ENCODE assay signal across 19 cellular contexts in the genomic region with DNA sequence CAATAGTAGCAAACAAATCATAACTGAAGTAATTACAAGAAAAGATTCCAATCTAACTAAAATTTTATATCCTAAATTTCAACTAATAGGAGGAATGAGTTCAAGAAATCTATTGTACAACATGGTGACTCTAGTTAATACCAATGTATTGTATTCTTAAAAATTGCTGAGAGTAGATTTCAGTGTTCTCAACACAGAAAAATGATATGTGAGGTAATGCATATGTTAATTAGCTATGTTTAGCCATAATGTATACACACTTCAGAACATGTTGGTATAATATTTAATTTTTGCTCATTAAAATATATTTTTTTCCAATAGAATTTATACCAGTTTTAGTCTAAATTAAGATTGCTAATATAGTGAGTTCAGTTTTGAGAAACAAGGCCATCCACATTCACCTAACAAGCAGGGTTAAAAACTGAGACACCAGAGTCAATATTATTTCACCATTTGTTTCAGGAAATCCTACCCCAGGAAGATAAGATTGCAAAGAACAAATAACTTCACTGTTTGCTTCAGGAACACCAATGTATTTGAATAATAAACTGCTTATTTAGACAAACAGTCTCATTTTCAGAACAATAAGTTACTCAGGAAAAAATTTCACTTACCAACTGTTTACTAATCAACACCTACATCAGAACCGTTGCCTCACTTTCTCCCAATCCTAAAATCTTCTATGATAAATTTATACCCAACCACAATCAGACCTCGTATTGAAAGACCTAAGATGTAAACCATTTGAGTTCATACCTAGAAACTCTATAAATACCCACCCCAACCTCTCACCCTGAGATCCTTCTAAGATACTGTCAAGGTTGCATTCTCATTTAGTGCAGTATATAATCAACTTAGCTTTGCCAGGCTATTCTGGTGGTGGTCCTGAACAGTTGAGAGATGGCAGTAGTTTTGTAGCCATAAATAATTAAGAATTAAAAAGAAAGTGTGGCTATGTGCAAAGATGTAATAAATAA.
"Had no signal": no experiment of that assay in that cellular context is flagged by ENCODE, and none has a peak within 500 bp of the region (broad histone marks: within the 10 kb centered on the region; RNA-seq: fewer than 3 reads in every experiment).

No MANE protein-coding gene starts in this region.

- H3K36me3 Mint-ChIP-seq: WTC11 had no signal

- H3K4me1 ChIP-seq: left ventricle myocardium inferior, vagina had no signal

- H3K9me3 Mint-ChIP-seq: activated naive CD8-positive, alpha-beta T cell treated with anti-CD3 and anti-CD28 coated beads for 36 hours; activated T-helper 17 cell treated with anti-CD3 and anti-CD28 coated beads, Interleukin-2, amount 50 U/mL, for 72 hours; effector memory CD8-positive, alpha-beta T cell; stimulated activated naive CD8-positive, alpha-beta T cell treated with anti-CD3 and anti-CD28 coated beads, Interleukin-15, Interleukin-2, amounts not matched to agents 100 ng/mL and 50 ng/mL, for 24 hours; WTC11 had no signal

- H3K27me3 ChIP-seq: vagina had no signal

- H3K4me1 Mint-ChIP-seq: activated CD4-positive, alpha-beta T cell treated with anti-CD3 and anti-CD28 coated beads for 36 hours; WTC11 had no signal

- H3K9me3 ChIP-seq: left ventricle myocardium inferior, vagina had no signal

- H3K36me3 ChIP-seq: left ventricle myocardium inferior, vagina had no signal

- H3K27ac ChIP-seq: left ventricle myocardium inferior, vagina had no signal

- H3K4me3 Mint-ChIP-seq: activated CD4-positive, alpha-beta T cell treated with anti-CD3 and anti-CD28 coated beads for 36 hours; activated naive CD8-positive, alpha-beta T cell treated with anti-CD3 and anti-CD28 coated beads for 36 hours; activated T-helper 17 cell treated with anti-CD3 and anti-CD28 coated beads, Interleukin-2, amount 50 U/mL, for 72 hours; effector memory CD8-positive, alpha-beta T cell; stimulated activated naive CD8-positive, alpha-beta T cell treated with anti-CD3 and anti-CD28 coated beads, Interleukin-15, Interleukin-2, amounts not matched to agents 100 ng/mL and 50 ng/mL, for 24 hours; WTC11 had no signal

- H3K27me3 Mint-ChIP-seq: activated CD4-positive, alpha-beta T cell treated with anti-CD3 and anti-CD28 coated beads for 36 hours; activated naive CD8-positive, alpha-beta T cell treated with anti-CD3 and anti-CD28 coated beads for 36 hours; activated T-helper 17 cell treated with anti-CD3 and anti-CD28 coated beads, Interleukin-2, amount 50 U/mL, for 72 hours; effector memory CD8-positive, alpha-beta T cell; stimulated activated naive CD8-positive, alpha-beta T cell treated with anti-CD3 and anti-CD28 coated beads, Interleukin-15, Interleukin-2, amounts not matched to agents 100 ng/mL and 50 ng/mL, for 24 hours had no signal

- DNase-seq: activated CD4-positive, alpha-beta T cell treated with anti-CD3 and anti-CD28 coated beads for 36 hours; activated CD4-positive, alpha-beta T cell treated with anti-CD3 and anti-CD28 coated beads, Interleukin-2, amount 50 U/mL, for 48 hours; activated naive CD4-positive, alpha-beta T cell; activated naive CD8-positive, alpha-beta T cell treated with anti-CD3 and anti-CD28 coated beads for 36 hours; activated T-cell treated with anti-CD3 and anti-CD28 coated beads for 4 hours; amniotic stem cell; effector memory CD8-positive, alpha-beta T cell; foreskin melanocyte; glutamatergic neuron; hypothalamus; islet precursor cell; left ventricle myocardium inferior; occipital lobe; T-helper 2 cell; trophoblast cell had no signal

- H3K27ac Mint-ChIP-seq: activated CD4-positive, alpha-beta T cell treated with anti-CD3 and anti-CD28 coated beads for 36 hours; activated naive CD8-positive, alpha-beta T cell treated with anti-CD3 and anti-CD28 coated beads for 36 hours; activated T-helper 17 cell treated with anti-CD3 and anti-CD28 coated beads, Interleukin-2, amount 50 U/mL, for 72 hours; effector memory CD8-positive, alpha-beta T cell; stimulated activated naive CD8-positive, alpha-beta T cell treated with anti-CD3 and anti-CD28 coated beads, Interleukin-15, Interleukin-2, amounts not matched to agents 100 ng/mL and 50 ng/mL, for 24 hours; WTC11 had no signal

- H3K4me3 ChIP-seq: left ventricle myocardium inferior, vagina had no signal

- ATAC-seq: activated CD4-positive, alpha-beta T cell treated with anti-CD3 and anti-CD28 coated beads for 36 hours; activated T-helper 17 cell treated with anti-CD3 and anti-CD28 coated beads, Interleukin-2, amount 50 U/mL, for 72 hours; effector memory CD8-positive, alpha-beta T cell; WTC11 had no signal
